Comparison of ENCODE assay signal across 11 cellular contexts in genomic region chr17:35090707-35091106, GRCh38. TPM values are rescaled to one million over a fixed set of nuclear protein-coding genes. Genes with fewer than 3 reads are reported as not detected.
DNase-seq lines count a peak whose midpoint lies in the region; ATAC-seq and TF ChIP-seq lines count a peak whose summit lies in the region.
"Not testable (repeated sequence)": the region's sequence is repeated elsewhere in the genome, so short reads cannot be mapped to it uniquely, and the experiment has no call there.
"Had no signal": no experiment of that assay in that cellular context is flagged by ENCODE, and none has a peak within 500 bp of the region (broad histone marks: within the 10 kb centered on the region; RNA-seq: fewer than 3 reads in every experiment).

No MANE protein-coding gene starts in this region.

- H3K4me2 ChIP-seq in BLaER1 treated with 17β-estradiol and CSF1 and Interleukin-3, amounts not matched to agents 10 nM and 100 nM: peak overlapping the region in 8 of 11 experiments; percentile 83 to 97 (median 93); a peak in 6 of 22 replicates
- not testable (repeated sequence) for H3K4me2 ChIP-seq in GM23338; mesendoderm (ENCODE audit: low read length)

- intact Hi-C loops in activated CD4-positive, alpha-beta memory T cell treated with anti-CD3 and anti-CD28 coated beads for 36 hours (cut with micrococcal nuclease): not testable (repeated sequence)

- not testable (repeated sequence) for H4K8ac ChIP-seq in mesendoderm (ENCODE audit: low read depth, low read length)

- WGBS in mesendoderm (ENCODE audit: extremely low coverage, insufficient coverage, low lambda C conversion rate): no CpG with 5 or more reads among the region's 11 CpGs

- H3K9me2 ChIP-seq in GM23338 (ENCODE audit: insufficient read depth): not testable (repeated sequence)

- H3K4ac ChIP-seq in mesendoderm (ENCODE audit: low read depth, low read length): peak overlapping the region; percentile 56

- H3K36me3 Mint-ChIP-seq in GM23338 (ENCODE audit: low read depth); activated CD4-positive, alpha-beta memory T cell treated with anti-CD3 and anti-CD28 coated beads for 36 hours; activated T-cell treated with anti-CD3 and anti-CD28 coated beads, Interleukin-2, amount 50 U/mL, for 72 hours (ENCODE audit: insufficient read depth in 2 of 2); nephron (ENCODE audit: low read depth): not testable (repeated sequence)
- peaks cover 12% of the 10 kb centered on the region for H3K36me3 Mint-ChIP-seq in central memory CD8-positive, alpha-beta T cell (ENCODE audit: insufficient read depth)
- H3K36me3 Mint-ChIP-seq in stimulated activated effector memory CD8-positive, alpha-beta T cell treated with anti-CD3 and anti-CD28 coated beads, Interleukin-12 subunit alpha, Interleukin-12 subunit beta, amount 100 ng/mL, for 72 hours: peaks cover 13% of the 10 kb centered on the region

- peak overlapping the region in 1 of 11 experiments; percentile 93; a peak in 2 of 22 replicates for H3K27ac ChIP-seq in BLaER1 treated with 17β-estradiol and CSF1 and Interleukin-3, amounts not matched to agents 10 nM and 100 nM
- H3K27ac ChIP-seq in GM23338 (ENCODE audit: low read depth); mesendoderm (ENCODE audit: low read depth, low read length): not testable (repeated sequence)

- H3K9me3 Mint-ChIP-seq in GM23338; activated CD4-positive, alpha-beta memory T cell treated with anti-CD3 and anti-CD28 coated beads for 36 hours; activated T-cell treated with anti-CD3 and anti-CD28 coated beads, Interleukin-2, amount 50 U/mL, for 72 hours; central memory CD8-positive, alpha-beta T cell; nephron; stimulated activated effector memory CD8-positive, alpha-beta T cell treated with anti-CD3 and anti-CD28 coated beads, Interleukin-12 subunit alpha, Interleukin-12 subunit beta, amount 100 ng/mL, for 72 hours: not testable (repeated sequence)

- CTCF ChIA-PET in activated CD4-positive, alpha-beta memory T cell treated with anti-CD3 and anti-CD28 coated beads for 36 hours (lab: Charles Lee): interaction anchor here (1.3 to 3.7 kb wide), 10 partner anchors 12 to 549 kb away, joined by 3 to 43 read pairs (median 7); partner anchors contain the start of gene RAD51D

- POLR2A ChIA-PET in activated CD4-positive, alpha-beta memory T cell treated with anti-CD3 and anti-CD28 coated beads for 36 hours (lab: Charles Lee): interaction anchor here (0.7 to 2.2 kb wide), 3 partner anchors 27 to 80 kb away, joined by 3 to 9 read pairs (median 3); partner anchors contain the start of gene RFFL

- H3K27me3 Mint-ChIP-seq in GM23338 (ENCODE audit: insufficient read depth, low read depth, poor library complexity): peaks cover 10% of the 10 kb centered on the region
- H3K27me3 Mint-ChIP-seq in activated CD4-positive, alpha-beta memory T cell treated with anti-CD3 and anti-CD28 coated beads for 36 hours; activated T-cell treated with anti-CD3 and anti-CD28 coated beads, Interleukin-2, amount 50 U/mL, for 72 hours (ENCODE audit: low read depth); central memory CD8-positive, alpha-beta T cell; nephron (ENCODE audit: low read depth): not testable (repeated sequence)

- H3K4me3 ChIP-seq in BLaER1 treated with 17β-estradiol and CSF1 and Interleukin-3, amounts not matched to agents 10 nM and 100 nM; GM23338; mesendoderm (ENCODE audit: low read length): not testable (repeated sequence)

- not testable (repeated sequence) for DNase-seq in GM23338 (ENCODE audit: low spot score); activated CD4-positive, alpha-beta memory T cell treated with anti-CD3 and anti-CD28 coated beads for 36 hours; activated T-cell treated with anti-CD3 and anti-CD28 coated beads, Interleukin-2, amount 50 U/mL, for 72 hours; central memory CD8-positive, alpha-beta T cell (ENCODE audit: low spot score in 2 of 2); mesendoderm; stimulated activated effector memory CD8-positive, alpha-beta T cell treated with anti-CD3 and anti-CD28 coated beads, Interleukin-12 subunit alpha, Interleukin-12 subunit beta, amount 100 ng/mL, for 72 hours (ENCODE audit: low spot score in 2 of 2)

- not testable (repeated sequence) for H3K9ac ChIP-seq in BLaER1 treated with 17β-estradiol and CSF1 and Interleukin-3, amounts not matched to agents 10 nM and 100 nM; mesendoderm (ENCODE audit: low read length)

- H3K27ac Mint-ChIP-seq in GM23338 (peak overlapping the region; percentile 57; the same call in 1 of the 2 replicates), nephron (peak overlapping the region in 2 of 3 experiments; percentile 43 to 86)
- peak overlapping the region; percentile 49 for H3K27ac Mint-ChIP-seq in activated CD4-positive, alpha-beta memory T cell treated with anti-CD3 and anti-CD28 coated beads for 36 hours
- H3K27ac Mint-ChIP-seq in activated T-cell treated with anti-CD3 and anti-CD28 coated beads, Interleukin-2, amount 50 U/mL, for 72 hours: peak overlapping the region; percentile 91
- not testable (repeated sequence) for H3K27ac Mint-ChIP-seq in central memory CD8-positive, alpha-beta T cell (ENCODE audit: low read depth); stimulated activated effector memory CD8-positive, alpha-beta T cell treated with anti-CD3 and anti-CD28 coated beads, Interleukin-12 subunit alpha, Interleukin-12 subunit beta, amount 100 ng/mL, for 72 hours

- H3K79me1 ChIP-seq in mesendoderm (ENCODE audit: low read length): not testable (repeated sequence)

- H2BK15ac ChIP-seq in mesendoderm (replicated peaks; ENCODE audit: low read depth): not testable (repeated sequence)

- H3K4me1 Mint-ChIP-seq in GM23338 (peaks cover 35% of the 10 kb centered on the region), nephron (peaks cover 16% of the 10 kb centered on the region)
- peaks cover 37% of the 10 kb centered on the region for H3K4me1 Mint-ChIP-seq in activated CD4-positive, alpha-beta memory T cell treated with anti-CD3 and anti-CD28 coated beads for 36 hours (ENCODE audit: low read depth)
- peaks cover 47% of the 10 kb centered on the region for H3K4me1 Mint-ChIP-seq in activated T-cell treated with anti-CD3 and anti-CD28 coated beads, Interleukin-2, amount 50 U/mL, for 72 hours (ENCODE audit: low read depth)
- peaks cover 31% of the 10 kb centered on the region for H3K4me1 Mint-ChIP-seq in central memory CD8-positive, alpha-beta T cell
- peaks cover 32% of the 10 kb centered on the region for H3K4me1 Mint-ChIP-seq in stimulated activated effector memory CD8-positive, alpha-beta T cell treated with anti-CD3 and anti-CD28 coated beads, Interleukin-12 subunit alpha, Interleukin-12 subunit beta, amount 100 ng/mL, for 72 hours

- TF ChIP-seq CTCF in GM23338 (conservative IDR thresholded peaks at IDR 0.05; ENCODE audit: low read depth in 2 of 2); nephron (IDR thresholded peaks at IDR 0.05; ENCODE audit: unreplicated experiment in 3 of 3): not testable (repeated sequence)

- H3K9me3 ChIP-seq in BLaER1 treated with 17β-estradiol and CSF1 and Interleukin-3, amounts not matched to agents 10 nM and 100 nM (replicated peaks in 1 of 11): not testable (repeated sequence)

- H3K36me3 ChIP-seq in BLaER1 treated with 17β-estradiol and CSF1 and Interleukin-3, amounts not matched to agents 10 nM and 100 nM; GM23338 (ENCODE audit: insufficient read depth); mesendoderm (ENCODE audit: control insufficient read depth, insufficient read depth, low read length): not testable (repeated sequence)

- not testable (repeated sequence) for H3K56ac ChIP-seq in mesendoderm (ENCODE audit: low read length)

- not testable (repeated sequence) for H3K4me3 Mint-ChIP-seq in GM23338; activated CD4-positive, alpha-beta memory T cell treated with anti-CD3 and anti-CD28 coated beads for 36 hours
- H3K4me3 Mint-ChIP-seq in activated T-cell treated with anti-CD3 and anti-CD28 coated beads, Interleukin-2, amount 50 U/mL, for 72 hours: peak overlapping the region; percentile 23 to 91
- peak overlapping the region; percentile 95 for H3K4me3 Mint-ChIP-seq in central memory CD8-positive, alpha-beta T cell
- peak overlapping the region; percentile 38 to 85 (median 82) for H3K4me3 Mint-ChIP-seq in nephron
- H3K4me3 Mint-ChIP-seq in stimulated activated effector memory CD8-positive, alpha-beta T cell treated with anti-CD3 and anti-CD28 coated beads, Interleukin-12 subunit alpha, Interleukin-12 subunit beta, amount 100 ng/mL, for 72 hours: peak overlapping the region; percentile 95

- not testable (repeated sequence) for H2AK5ac ChIP-seq in mesendoderm (ENCODE audit: low read length)

- not testable (repeated sequence) for ATAC-seq in GM23338; activated T-cell treated with anti-CD3 and anti-CD28 coated beads, Interleukin-2, amount 50 U/mL, for 72 hours (replicated peaks in 1 of 2); central memory CD8-positive, alpha-beta T cell (replicated peaks; ENCODE audit: extremely low read depth, poor library complexity, severe bottlenecking); stimulated activated effector memory CD8-positive, alpha-beta T cell treated with anti-CD3 and anti-CD28 coated beads, Interleukin-12 subunit alpha, Interleukin-12 subunit beta, amount 100 ng/mL, for 72 hours

- H3K18ac ChIP-seq in mesendoderm (ENCODE audit: low read length): not testable (repeated sequence)

- H4K20me1 ChIP-seq in BLaER1 treated with 17β-estradiol and CSF1 and Interleukin-3, amounts not matched to agents 10 nM and 100 nM: peaks cover 0 to 12% (median 0%) of the 10 kb centered on the region in 11 experiments; a peak in 6 of 22 replicates
- H4K20me1 ChIP-seq in GM23338 (replicated peaks; ENCODE audit: insufficient read depth): not testable (repeated sequence)

- H2BK5ac ChIP-seq in mesendoderm (ENCODE audit: low read length): not testable (repeated sequence)

- H3F3A ChIP-seq in GM23338 (replicated peaks; ENCODE audit: low read depth): peaks cover 10% of the 10 kb centered on the region; the same call in 1 of the 2 replicates

- H2AFZ ChIP-seq in GM23338: not testable (repeated sequence)

- H3K79me2 ChIP-seq in GM23338 (replicated peaks; ENCODE audit: insufficient read depth); mesendoderm (ENCODE audit: control insufficient read depth, insufficient read depth, low read length): not testable (repeated sequence)

- H2BK120ac ChIP-seq in mesendoderm (ENCODE audit: low read depth, low read length): not testable (repeated sequence)

- not testable (repeated sequence) for H3K27me3 ChIP-seq in BLaER1 treated with 17β-estradiol and CSF1 and Interleukin-3, amounts not matched to agents 10 nM and 100 nM; GM23338 (ENCODE audit: insufficient read depth); mesendoderm (ENCODE audit: insufficient read depth, low read length, poor library complexity)

- not testable (repeated sequence) for H4K5ac ChIP-seq in mesendoderm (ENCODE audit: low read length)

- not testable (repeated sequence) for H3K23ac ChIP-seq in mesendoderm (ENCODE audit: low read length)

- peaks cover 25 to 54% (median 36%) of the 10 kb centered on the region in 10 experiments for H3K4me1 ChIP-seq in BLaER1 treated with 17β-estradiol and CSF1 and Interleukin-3, amounts not matched to agents 10 nM and 100 nM
- peaks cover 33% of the 10 kb centered on the region for H3K4me1 ChIP-seq in GM23338 (ENCODE audit: insufficient read depth)
- H3K4me1 ChIP-seq in mesendoderm (ENCODE audit: control insufficient read depth, low read depth, low read length): not testable (repeated sequence)

RNA-seq across cellular contexts. Expression of gene RFFL, which starts 27.2 kb away (rescaled TPM):
- total RNA-seq in GM23338 (2014; rRNA removed; shearing (Covaris generic)): 22.2 and 29.2 TPM in 2 replicates
- 4.1 and 6.4 TPM in 2 replicates for polyA plus RNA-seq in GM23338 (2016; fragmentation: Nextera tagmentation; extraction: Ambion mirVana)
- total RNA-seq in activated CD4-positive, alpha-beta memory T cell treated with anti-CD3 and anti-CD28 coated beads for 36 hours: 10 to 100 TPM; 30.5 to 32.8 TPM
- 10 to 100 TPM; 47.7 to 50.0 TPM for total RNA-seq in activated T-cell treated with anti-CD3 and anti-CD28 coated beads, Interleukin-2, amount 50 U/mL, for 72 hours
- polyA plus RNA-seq in mesendoderm (2013, experiment 1 of 2): 10.7 TPM
- 10.8 TPM for polyA plus RNA-seq in mesendoderm (2013, experiment 2 of 2)

RNA-seq across cellular contexts. Expression of gene RAD51D, which starts 29.0 kb away (rescaled TPM):
- 11.0 and 13.2 TPM in 2 replicates for total RNA-seq in GM23338 (2014; rRNA removed; shearing (Covaris generic))
- polyA plus RNA-seq in GM23338 (2016; fragmentation: Nextera tagmentation; extraction: Ambion mirVana): 5.9 and 7.3 TPM in 2 replicates
- total RNA-seq in activated CD4-positive, alpha-beta memory T cell treated with anti-CD3 and anti-CD28 coated beads for 36 hours: 10 to 100 TPM; 29.7 to 36.7 TPM
- 10 to 100 TPM; 35.3 to 44.5 TPM for total RNA-seq in activated T-cell treated with anti-CD3 and anti-CD28 coated beads, Interleukin-2, amount 50 U/mL, for 72 hours
- 7.3 TPM for polyA plus RNA-seq in mesendoderm (2013, experiment 1 of 2)
- polyA plus RNA-seq in mesendoderm (2013, experiment 2 of 2): 7.3 TPM

RNA-seq across cellular contexts. Expression of gene FNDC8, which starts 30.7 kb away (rescaled TPM):
- total RNA-seq in GM23338 (2014; rRNA removed; shearing (Covaris generic)): not detected in 2 replicates
- polyA plus RNA-seq in GM23338 (2016; fragmentation: Nextera tagmentation; extraction: Ambion mirVana): not detected in 2 replicates
- total RNA-seq in activated CD4-positive, alpha-beta memory T cell treated with anti-CD3 and anti-CD28 coated beads for 36 hours: not detected
- not detected for total RNA-seq in activated T-cell treated with anti-CD3 and anti-CD28 coated beads, Interleukin-2, amount 50 U/mL, for 72 hours
- 0.03 TPM for polyA plus RNA-seq in mesendoderm (2013, experiment 1 of 2)
- polyA plus RNA-seq in mesendoderm (2013, experiment 2 of 2): not detected
- total RNA-seq: A673, GM23248 had no signal
- polyA plus RNA-seq: BJ, GM23248 had no signal

RNA-seq across cellular contexts. Expression of gene NLE1, which starts 51.4 kb away (rescaled TPM):
- total RNA-seq in GM23338 (2014; rRNA removed; shearing (Covaris generic)): 54.8 and 66.4 TPM in 2 replicates
- 16.6 and 17.9 TPM in 2 replicates for polyA plus RNA-seq in GM23338 (2016; fragmentation: Nextera tagmentation; extraction: Ambion mirVana)
- 10 to 100 TPM; 29.9 to 31.4 TPM for total RNA-seq in activated CD4-positive, alpha-beta memory T cell treated with anti-CD3 and anti-CD28 coated beads for 36 hours
- 10 to 100 TPM; 24.3 to 31.4 TPM for total RNA-seq in activated T-cell treated with anti-CD3 and anti-CD28 coated beads, Interleukin-2, amount 50 U/mL, for 72 hours
- 25.7 TPM for polyA plus RNA-seq in mesendoderm (2013, experiment 1 of 2)
- polyA plus RNA-seq in mesendoderm (2013, experiment 2 of 2): 25.8 TPM

RNA-seq across cellular contexts. Expression of gene UNC45B, which starts 56.9 kb away (rescaled TPM):
- total RNA-seq in GM23338 (2014; rRNA removed; shearing (Covaris generic)): 0.03 and 0.04 TPM in 2 replicates
- polyA plus RNA-seq in GM23338 (2016; fragmentation: Nextera tagmentation; extraction: Ambion mirVana): 0.16 TPM in 1 of 2 replicates, not detected in the other
- under 1 TPM; 0.05 to 0.07 TPM for total RNA-seq in activated CD4-positive, alpha-beta memory T cell treated with anti-CD3 and anti-CD28 coated beads for 36 hours
- under 1 TPM; 0.05 to 0.07 TPM for total RNA-seq in activated T-cell treated with anti-CD3 and anti-CD28 coated beads, Interleukin-2, amount 50 U/mL, for 72 hours
- polyA plus RNA-seq in mesendoderm (2013, experiment 1 of 2): 0.06 TPM
- 0.08 TPM for polyA plus RNA-seq in mesendoderm (2013, experiment 2 of 2)
- total RNA-seq: A673, GM23248 had no signal
- polyA plus RNA-seq: BJ, GM23248 had no signal
